ENCODE assay signal across 1 cellular context in the genomic region with DNA sequence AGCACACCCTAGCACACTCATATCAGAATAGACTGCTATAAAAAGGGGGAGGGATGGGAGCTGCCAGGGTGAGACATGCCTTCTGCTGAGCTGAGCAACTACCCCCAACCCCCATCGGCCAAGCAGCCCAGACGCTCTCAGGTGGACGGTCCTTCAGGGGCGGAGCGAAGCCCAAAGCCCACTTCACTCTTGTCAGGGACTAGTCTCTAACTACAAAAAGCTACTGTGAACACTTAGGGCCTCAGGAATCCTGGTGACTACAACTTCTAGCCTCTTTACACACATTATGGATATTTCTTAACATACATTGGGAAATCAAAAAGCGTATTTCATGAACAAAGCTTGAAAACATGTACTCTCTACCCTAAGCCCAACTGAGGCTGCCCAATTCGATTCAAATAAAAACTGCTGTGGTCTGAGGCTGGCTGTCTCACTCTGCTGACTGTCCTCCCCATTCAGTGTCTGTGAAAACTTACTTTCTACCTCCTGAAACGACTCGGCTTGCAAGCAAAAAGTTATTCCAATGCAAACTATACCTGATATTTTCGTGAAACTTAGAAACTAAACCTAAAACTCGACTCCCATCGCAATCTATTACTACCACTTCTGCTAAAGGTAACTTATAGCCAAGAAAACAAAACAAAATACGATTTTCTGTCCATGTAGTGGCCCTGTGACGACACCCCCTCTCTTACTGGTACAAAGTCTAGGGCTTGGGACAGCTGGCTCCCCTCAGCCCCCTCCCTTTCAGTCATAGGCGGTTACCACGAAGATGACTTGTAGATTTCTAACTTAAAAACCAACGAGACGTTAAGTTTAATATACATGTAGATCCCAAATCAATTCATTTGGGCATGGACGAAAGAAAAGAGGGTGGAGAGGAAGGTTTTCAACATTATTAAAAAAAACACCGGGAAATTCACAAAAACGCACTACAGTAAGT.
TF ChIP-seq lines count a peak whose summit lies in the region.

No MANE protein-coding gene starts in this region.

TF ChIP-seq in HepG2, 621 proteins besides CTCF, POLR2A, EP300 and RAD21 (continued from another document):
- TF ChIP-seq, protein P1, sequence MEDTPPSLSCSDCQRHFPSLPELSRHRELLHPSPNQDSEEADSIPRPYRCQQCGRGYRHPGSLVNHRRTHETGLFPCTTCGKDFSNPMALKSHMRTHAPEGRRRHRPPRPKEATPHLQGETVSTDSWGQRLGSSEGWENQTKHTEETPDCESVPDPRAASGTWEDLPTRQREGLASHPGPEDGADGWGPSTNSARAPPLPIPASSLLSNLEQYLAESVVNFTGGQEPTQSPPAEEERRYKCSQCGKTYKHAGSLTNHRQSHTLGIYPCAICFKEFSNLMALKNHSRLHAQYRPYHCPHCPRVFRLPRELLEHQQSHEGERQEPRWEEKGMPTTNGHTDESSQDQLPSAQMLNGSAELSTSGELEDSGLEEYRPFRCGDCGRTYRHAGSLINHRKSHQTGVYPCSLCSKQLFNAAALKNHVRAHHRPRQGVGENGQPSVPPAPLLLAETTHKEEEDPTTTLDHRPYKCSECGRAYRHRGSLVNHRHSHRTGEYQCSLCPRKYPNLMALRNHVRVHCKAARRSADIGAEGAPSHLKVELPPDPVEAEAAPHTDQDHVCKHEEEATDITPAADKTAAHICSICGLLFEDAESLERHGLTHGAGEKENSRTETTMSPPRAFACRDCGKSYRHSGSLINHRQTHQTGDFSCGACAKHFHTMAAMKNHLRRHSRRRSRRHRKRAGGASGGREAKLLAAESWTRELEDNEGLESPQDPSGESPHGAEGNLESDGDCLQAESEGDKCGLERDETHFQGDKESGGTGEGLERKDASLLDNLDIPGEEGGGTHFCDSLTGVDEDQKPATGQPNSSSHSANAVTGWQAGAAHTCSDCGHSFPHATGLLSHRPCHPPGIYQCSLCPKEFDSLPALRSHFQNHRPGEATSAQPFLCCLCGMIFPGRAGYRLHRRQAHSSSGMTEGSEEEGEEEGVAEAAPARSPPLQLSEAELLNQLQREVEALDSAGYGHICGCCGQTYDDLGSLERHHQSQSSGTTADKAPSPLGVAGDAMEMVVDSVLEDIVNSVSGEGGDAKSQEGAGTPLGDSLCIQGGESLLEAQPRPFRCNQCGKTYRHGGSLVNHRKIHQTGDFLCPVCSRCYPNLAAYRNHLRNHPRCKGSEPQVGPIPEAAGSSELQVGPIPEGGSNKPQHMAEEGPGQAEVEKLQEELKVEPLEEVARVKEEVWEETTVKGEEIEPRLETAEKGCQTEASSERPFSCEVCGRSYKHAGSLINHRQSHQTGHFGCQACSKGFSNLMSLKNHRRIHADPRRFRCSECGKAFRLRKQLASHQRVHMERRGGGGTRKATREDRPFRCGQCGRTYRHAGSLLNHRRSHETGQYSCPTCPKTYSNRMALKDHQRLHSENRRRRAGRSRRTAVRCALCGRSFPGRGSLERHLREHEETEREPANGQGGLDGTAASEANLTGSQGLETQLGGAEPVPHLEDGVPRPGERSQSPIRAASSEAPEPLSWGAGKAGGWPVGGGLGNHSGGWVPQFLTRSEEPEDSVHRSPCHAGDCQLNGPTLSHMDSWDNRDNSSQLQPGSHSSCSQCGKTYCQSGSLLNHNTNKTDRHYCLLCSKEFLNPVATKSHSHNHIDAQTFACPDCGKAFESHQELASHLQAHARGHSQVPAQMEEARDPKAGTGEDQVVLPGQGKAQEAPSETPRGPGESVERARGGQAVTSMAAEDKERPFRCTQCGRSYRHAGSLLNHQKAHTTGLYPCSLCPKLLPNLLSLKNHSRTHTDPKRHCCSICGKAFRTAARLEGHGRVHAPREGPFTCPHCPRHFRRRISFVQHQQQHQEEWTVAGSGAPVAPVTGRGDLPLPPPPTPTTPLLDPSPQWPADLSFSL (CRISPR knock-in tag; IDR thresholded peaks at IDR 0.05), result peak; percentile 18; the same call in 1 of the 2 replicates
- TF ChIP-seq HNF4G (IDR thresholded peaks at IDR 0.05; ENCODE audit: borderline replicate concordance, low read depth, low read length) (peak; percentile 82), HNF4G (CRISPR knock-in tag; IDR thresholded peaks at IDR 0.05; ENCODE audit: borderline replicate concordance, low read depth) (no peak), NFATC3 (CRISPR knock-in tag; IDR thresholded peaks at IDR 0.05) (no peak), ZNF883 (CRISPR knock-in tag; IDR thresholded peaks at IDR 0.05; ENCODE audit: not compliant biosample characterization) (no peak), SPEN (CRISPR knock-in tag; IDR thresholded peaks at IDR 0.05; ENCODE audit: low read depth) (peak; percentile 52; the same call in 1 of the 2 replicates), FOXK2 (IDR thresholded peaks at IDR 0.05) (no peak), HMGA1 (CRISPR knock-in tag; conservative IDR thresholded peaks at IDR 0.05) (no peak), NCOA2 (CRISPR knock-in tag; IDR thresholded peaks at IDR 0.05) (0 out of 2 replicates have a peak, but pooled peaks have one; percentile 11)
- TF ChIP-seq, protein P2, sequence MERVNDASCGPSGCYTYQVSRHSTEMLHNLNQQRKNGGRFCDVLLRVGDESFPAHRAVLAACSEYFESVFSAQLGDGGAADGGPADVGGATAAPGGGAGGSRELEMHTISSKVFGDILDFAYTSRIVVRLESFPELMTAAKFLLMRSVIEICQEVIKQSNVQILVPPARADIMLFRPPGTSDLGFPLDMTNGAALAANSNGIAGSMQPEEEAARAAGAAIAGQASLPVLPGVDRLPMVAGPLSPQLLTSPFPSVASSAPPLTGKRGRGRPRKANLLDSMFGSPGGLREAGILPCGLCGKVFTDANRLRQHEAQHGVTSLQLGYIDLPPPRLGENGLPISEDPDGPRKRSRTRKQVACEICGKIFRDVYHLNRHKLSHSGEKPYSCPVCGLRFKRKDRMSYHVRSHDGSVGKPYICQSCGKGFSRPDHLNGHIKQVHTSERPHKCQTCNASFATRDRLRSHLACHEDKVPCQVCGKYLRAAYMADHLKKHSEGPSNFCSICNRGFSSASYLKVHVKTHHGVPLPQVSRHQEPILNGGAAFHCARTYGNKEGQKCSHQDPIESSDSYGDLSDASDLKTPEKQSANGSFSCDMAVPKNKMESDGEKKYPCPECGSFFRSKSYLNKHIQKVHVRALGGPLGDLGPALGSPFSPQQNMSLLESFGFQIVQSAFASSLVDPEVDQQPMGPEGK (CRISPR knock-in tag; IDR thresholded peaks at IDR 0.05), result peak; percentile 69
- TF ChIP-seq, protein P3, sequence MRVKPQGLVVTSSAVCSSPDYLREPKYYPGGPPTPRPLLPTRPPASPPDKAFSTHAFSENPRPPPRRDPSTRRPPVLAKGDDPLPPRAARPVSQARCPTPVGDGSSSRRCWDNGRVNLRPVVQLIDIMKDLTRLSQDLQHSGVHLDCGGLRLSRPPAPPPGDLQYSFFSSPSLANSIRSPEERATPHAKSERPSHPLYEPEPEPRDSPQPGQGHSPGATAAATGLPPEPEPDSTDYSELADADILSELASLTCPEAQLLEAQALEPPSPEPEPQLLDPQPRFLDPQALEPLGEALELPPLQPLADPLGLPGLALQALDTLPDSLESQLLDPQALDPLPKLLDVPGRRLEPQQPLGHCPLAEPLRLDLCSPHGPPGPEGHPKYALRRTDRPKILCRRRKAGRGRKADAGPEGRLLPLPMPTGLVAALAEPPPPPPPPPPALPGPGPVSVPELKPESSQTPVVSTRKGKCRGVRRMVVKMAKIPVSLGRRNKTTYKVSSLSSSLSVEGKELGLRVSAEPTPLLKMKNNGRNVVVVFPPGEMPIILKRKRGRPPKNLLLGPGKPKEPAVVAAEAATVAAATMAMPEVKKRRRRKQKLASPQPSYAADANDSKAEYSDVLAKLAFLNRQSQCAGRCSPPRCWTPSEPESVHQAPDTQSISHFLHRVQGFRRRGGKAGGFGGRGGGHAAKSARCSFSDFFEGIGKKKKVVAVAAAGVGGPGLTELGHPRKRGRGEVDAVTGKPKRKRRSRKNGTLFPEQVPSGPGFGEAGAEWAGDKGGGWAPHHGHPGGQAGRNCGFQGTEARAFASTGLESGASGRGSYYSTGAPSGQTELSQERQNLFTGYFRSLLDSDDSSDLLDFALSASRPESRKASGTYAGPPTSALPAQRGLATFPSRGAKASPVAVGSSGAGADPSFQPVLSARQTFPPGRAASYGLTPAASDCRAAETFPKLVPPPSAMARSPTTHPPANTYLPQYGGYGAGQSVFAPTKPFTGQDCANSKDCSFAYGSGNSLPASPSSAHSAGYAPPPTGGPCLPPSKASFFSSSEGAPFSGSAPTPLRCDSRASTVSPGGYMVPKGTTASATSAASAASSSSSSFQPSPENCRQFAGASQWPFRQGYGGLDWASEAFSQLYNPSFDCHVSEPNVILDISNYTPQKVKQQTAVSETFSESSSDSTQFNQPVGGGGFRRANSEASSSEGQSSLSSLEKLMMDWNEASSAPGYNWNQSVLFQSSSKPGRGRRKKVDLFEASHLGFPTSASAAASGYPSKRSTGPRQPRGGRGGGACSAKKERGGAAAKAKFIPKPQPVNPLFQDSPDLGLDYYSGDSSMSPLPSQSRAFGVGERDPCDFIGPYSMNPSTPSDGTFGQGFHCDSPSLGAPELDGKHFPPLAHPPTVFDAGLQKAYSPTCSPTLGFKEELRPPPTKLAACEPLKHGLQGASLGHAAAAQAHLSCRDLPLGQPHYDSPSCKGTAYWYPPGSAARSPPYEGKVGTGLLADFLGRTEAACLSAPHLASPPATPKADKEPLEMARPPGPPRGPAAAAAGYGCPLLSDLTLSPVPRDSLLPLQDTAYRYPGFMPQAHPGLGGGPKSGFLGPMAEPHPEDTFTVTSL (CRISPR knock-in tag; IDR thresholded peaks at IDR 0.05; ENCODE audit: borderline replicate concordance), result no peak
- TF ChIP-seq, protein P4, sequence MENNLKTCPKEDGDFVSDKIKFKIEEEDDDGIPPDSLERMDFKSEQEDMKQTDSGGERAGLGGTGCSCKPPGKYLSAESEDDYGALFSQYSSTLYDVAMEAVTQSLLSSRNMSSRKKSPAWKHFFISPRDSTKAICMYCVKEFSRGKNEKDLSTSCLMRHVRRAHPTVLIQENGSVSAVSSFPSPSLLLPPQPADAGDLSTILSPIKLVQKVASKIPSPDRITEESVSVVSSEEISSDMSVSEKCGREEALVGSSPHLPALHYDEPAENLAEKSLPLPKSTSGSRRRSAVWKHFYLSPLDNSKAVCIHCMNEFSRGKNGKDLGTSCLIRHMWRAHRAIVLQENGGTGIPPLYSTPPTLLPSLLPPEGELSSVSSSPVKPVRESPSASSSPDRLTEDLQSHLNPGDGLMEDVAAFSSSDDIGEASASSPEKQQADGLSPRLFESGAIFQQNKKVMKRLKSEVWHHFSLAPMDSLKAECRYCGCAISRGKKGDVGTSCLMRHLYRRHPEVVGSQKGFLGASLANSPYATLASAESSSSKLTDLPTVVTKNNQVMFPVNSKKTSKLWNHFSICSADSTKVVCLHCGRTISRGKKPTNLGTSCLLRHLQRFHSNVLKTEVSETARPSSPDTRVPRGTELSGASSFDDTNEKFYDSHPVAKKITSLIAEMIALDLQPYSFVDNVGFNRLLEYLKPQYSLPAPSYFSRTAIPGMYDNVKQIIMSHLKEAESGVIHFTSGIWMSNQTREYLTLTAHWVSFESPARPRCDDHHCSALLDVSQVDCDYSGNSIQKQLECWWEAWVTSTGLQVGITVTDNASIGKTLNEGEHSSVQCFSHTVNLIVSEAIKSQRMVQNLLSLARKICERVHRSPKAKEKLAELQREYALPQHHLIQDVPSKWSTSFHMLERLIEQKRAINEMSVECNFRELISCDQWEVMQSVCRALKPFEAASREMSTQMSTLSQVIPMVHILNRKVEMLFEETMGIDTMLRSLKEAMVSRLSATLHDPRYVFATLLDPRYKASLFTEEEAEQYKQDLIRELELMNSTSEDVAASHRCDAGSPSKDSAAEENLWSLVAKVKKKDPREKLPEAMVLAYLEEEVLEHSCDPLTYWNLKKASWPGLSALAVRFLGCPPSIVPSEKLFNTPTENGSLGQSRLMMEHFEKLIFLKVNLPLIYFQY (CRISPR knock-in tag; IDR thresholded peaks at IDR 0.05; ENCODE audit: borderline replicate concordance), result peak; percentile 66; the same call in 1 of the 2 replicates
